ENCODE assay signal across 8 cellular contexts in the genomic region with DNA sequence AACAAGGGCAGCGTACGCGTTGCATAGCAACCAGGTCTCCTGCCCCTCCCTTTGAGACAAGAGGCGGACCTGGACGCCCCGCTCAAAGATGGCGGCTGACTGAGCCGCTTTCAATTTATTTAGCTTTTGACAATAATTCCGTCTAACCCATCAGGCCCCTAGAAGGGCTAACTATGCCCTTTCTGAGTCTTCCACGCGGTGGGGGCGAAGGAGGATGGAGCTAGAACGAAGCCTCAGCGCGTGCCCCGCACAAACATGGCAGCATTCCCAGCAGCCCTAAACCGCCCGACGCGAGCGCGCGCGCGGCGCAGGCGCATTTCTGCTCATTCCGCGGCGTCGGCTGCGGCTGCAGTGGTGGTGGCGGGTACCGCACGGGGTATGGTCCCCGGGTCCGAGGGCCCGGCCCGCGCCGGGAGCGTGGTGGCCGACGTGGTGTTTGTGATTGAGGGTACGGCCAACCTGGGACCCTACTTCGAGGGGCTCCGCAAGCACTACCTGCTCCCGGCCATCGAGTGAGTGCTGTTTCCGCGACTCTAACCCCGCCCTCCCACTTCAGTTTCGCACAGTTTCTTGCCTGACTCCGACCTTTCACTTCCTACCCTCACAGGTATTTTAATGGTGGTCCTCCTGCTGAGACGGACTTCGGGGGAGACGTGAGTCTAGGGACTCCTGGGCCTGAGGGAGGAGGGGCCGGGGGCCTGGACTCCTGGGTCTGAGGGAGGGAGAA. TPM values are rescaled to one million over a fixed set of nuclear protein-coding genes. Genes with fewer than 3 reads are reported as not detected.
DNase-seq lines count a peak whose midpoint lies in the region; ATAC-seq and TF ChIP-seq lines count a peak whose summit lies in the region.

A gene (plus strand): TSS at position 326 of the 727 bp plus-strand sequence. CDS start 53 bp downstream, at position 379.

- H3K9me3 ChIP-seq in BLaER1, result no peaks in the 10 kb centered on the region
- no peaks in the 10 kb centered on the region for H3K9me3 ChIP-seq in left lung

- no peaks in the 10 kb centered on the region for H3K9me3 Mint-ChIP-seq in dendritic cell treated with granulocyte-macrophage colony-stimulating factor and Interleukin-4, amounts not matched to agents 40 ng/mL and 50 ng/mL, for 4 days

- peak within 1 kb of the TSS; percentile 89 for H3K9ac ChIP-seq in BLaER1

- H3K27ac ChIP-seq in BLaER1 (peak within 1 kb of the TSS; percentile 88), left lung (peak within 1 kb of the TSS; percentile 96 to 98)

- H3K4me2 ChIP-seq in BLaER1, result peak within 1 kb of the TSS; percentile 98

- peak; percentile 24 to 74 for TF ChIP-seq CTCF in left lung (IDR thresholded peaks at IDR 0.05)

- intact Hi-C loops in dendritic cell treated with granulocyte-macrophage colony-stimulating factor and Interleukin-4, amounts not matched to agents 40 ng/mL and 50 ng/mL, for 4 days (cut with micrococcal nuclease), result loop anchor here (5.0 kb wide), 1 partner anchor 49 kb away; a partner anchor contains a TSS
- intact Hi-C loops in left lung (cut with DNase I), result no loop called here

- H3K27me3 ChIP-seq in BLaER1, result no peaks in the 10 kb centered on the region
- H3K27me3 ChIP-seq in left lung, result no peaks in the 10 kb centered on the region

- peaks cover 31% of the 10 kb centered on the region for H4K20me1 ChIP-seq in BLaER1

- peak; percentile 57 for ATAC-seq in HG03442 (IDR thresholded peaks at IDR 0.05; ENCODE audit: unreplicated experiment)
- peak; percentile 83 for ATAC-seq in left lung

- H3K36me3 ChIP-seq in BLaER1, result peaks cover 31% of the 10 kb centered on the region
- H3K36me3 ChIP-seq in left lung, result peaks cover 0 to 9% of the 10 kb centered on the region in 2 donors

- H3K27me3 Mint-ChIP-seq in dendritic cell treated with granulocyte-macrophage colony-stimulating factor and Interleukin-4, amounts not matched to agents 40 ng/mL and 50 ng/mL, for 4 days, result no peaks in the 10 kb centered on the region

- peak within 1 kb of the TSS; percentile 99 for H3K4me3 Mint-ChIP-seq in dendritic cell treated with granulocyte-macrophage colony-stimulating factor and Interleukin-4, amounts not matched to agents 40 ng/mL and 50 ng/mL, for 4 days

- peaks cover 53% of the 10 kb centered on the region for H3K36me3 Mint-ChIP-seq in dendritic cell treated with granulocyte-macrophage colony-stimulating factor and Interleukin-4, amounts not matched to agents 40 ng/mL and 50 ng/mL, for 4 days (ENCODE audit: low read depth)

- H3K27ac Mint-ChIP-seq in dendritic cell treated with granulocyte-macrophage colony-stimulating factor and Interleukin-4, amounts not matched to agents 40 ng/mL and 50 ng/mL, for 4 days, result peak within 1 kb of the TSS; percentile 98

- DNase-seq in GM19238 (ENCODE audit: insufficient read length, low spot score) (peak; percentile 84), NCI-H524 (lab: John Stamatoyannopoulos, UW) (peak; percentile 85 to 89), left lung (peak; percentile 88 to 96)
- DNase-seq in activated CD4-positive, alpha-beta T cell treated with anti-CD3 and anti-CD28 coated beads, Interleukin-2, amount 50 U/mL, for 24 hours (ENCODE audit: low read depth in 1 of 2, low spot score in 1 of 2), result peak; percentile 71 to 81
- peak; percentile 80 to 84 for DNase-seq in stimulated activated CD4-positive, alpha-beta T cell treated with anti-CD3 and anti-CD28 coated beads, Interleukin-2, amount 100 ng/mL, for 48 hours

- peaks cover 34% of the 10 kb centered on the region for H3K4me1 Mint-ChIP-seq in dendritic cell treated with granulocyte-macrophage colony-stimulating factor and Interleukin-4, amounts not matched to agents 40 ng/mL and 50 ng/mL, for 4 days (ENCODE audit: low read depth)

- H3K4me3 ChIP-seq in BLaER1 (peak within 1 kb of the TSS; percentile 88), left lung (peak within 1 kb of the TSS; percentile 79 to 93)

- H3K4me1 ChIP-seq in BLaER1 (peaks cover 32% of the 10 kb centered on the region), left lung (peaks cover 8 to 26% of the 10 kb centered on the region in 2 donors)

RNA-seq across cellular contexts. Expression of the gene that starts here (rescaled TPM):
- total RNA-seq in left lung, result 10 to 100 TPM; 52.1 to 57.1 TPM

Comparison
In these comparisons a context has a peak if more than half of its experiments do, and no peak if none do; other contexts are left out.
1. Peak in every context shown above with its lines: DNase-seq, ATAC-seq, H3K4me3 ChIP-seq and H3K27ac ChIP-seq.